In genomic region chr17:74528491-74529199, GRCh38 we compare ENCODE assay signal across 10 cellular contexts. TPM values are rescaled to one million over a fixed set of nuclear protein-coding genes. Genes with fewer than 3 reads are reported as not detected.
A peak's percentile ranks its signal among the peaks of the same experiment; 100 is the strongest.
DNase-seq lines count a peak whose midpoint lies in the region; ATAC-seq and TF ChIP-seq lines count a peak whose summit lies in the region.
"Had no signal": no experiment of that assay in that cellular context is flagged by ENCODE, and none has a peak within 500 bp of the region (broad histone marks: within the 10 kb centered on the region; RNA-seq: fewer than 3 reads in every experiment).

No MANE protein-coding gene starts in this region.

- no peaks in the 10 kb centered on the region for H3K27me3 Mint-ChIP-seq in osteocyte (ENCODE audit: unreplicated experiment)

- H3K9me2 ChIP-seq in OCI-LY7 (ENCODE audit: insufficient read depth, low read length): no peaks in the 10 kb centered on the region

- H3K4me1 Mint-ChIP-seq in osteocyte (ENCODE audit: unreplicated experiment): no peaks in the 10 kb centered on the region

- no peak overlapping the region for H3K4me3 ChIP-seq in OCI-LY7 (ENCODE audit: low read depth, low read length, poor library complexity, severe bottlenecking)
- H3K4me3 ChIP-seq in SJCRH30: no peak overlapping the region
- H3K4me3 ChIP-seq: skin epidermis had no signal

- DNase-seq in OCI-LY7 (ENCODE audit: low spot score) (peak; percentile 55), osteocyte (ENCODE audit: extremely low spot score, unreplicated experiment) (peak; percentile 75), 8988T (no peak), HuH-7.5 (ENCODE audit: low spot score) (no peak), SJCRH30 (no peak), NCI-H1105 treated with DMSO at 0.1 percent for 48 hours (lab: John Stamatoyannopoulos, UW) (no peak)

- no peaks in the 10 kb centered on the region for H3K9me3 ChIP-seq in OCI-LY7 (ENCODE audit: low read length)
- no peaks in the 10 kb centered on the region for H3K9me3 ChIP-seq in SJCRH30 (replicated peaks)

- H3K36me3 Mint-ChIP-seq in osteocyte (ENCODE audit: unreplicated experiment): no peaks in the 10 kb centered on the region

- H3K27me3 ChIP-seq in SJCRH30: peaks cover 16% of the 10 kb centered on the region

- POLR2A ChIA-PET in OCI-LY7 (lab: Charles Lee): interaction anchor here (0.6 kb wide), 1 partner anchor 52 kb away, joined by 3 read pairs; no protein-coding TSS in a partner anchor

- no peaks in the 10 kb centered on the region for H3K79me2 ChIP-seq in OCI-LY7 (ENCODE audit: insufficient read depth, low read depth, low read length)

- H3K27ac ChIP-seq in OCI-LY7 (ENCODE audit: low read depth, low read length, poor library complexity, severe bottlenecking): no peak overlapping the region
- no peak overlapping the region for H3K27ac ChIP-seq in SJCRH30

- no peak overlapping the region for H3K27ac Mint-ChIP-seq in osteocyte (ENCODE audit: unreplicated experiment)

- no peaks in the 10 kb centered on the region for H3K9me3 Mint-ChIP-seq in osteocyte (ENCODE audit: unreplicated experiment)

- no TSS peak for BruUV-seq in OCI-LY7 (replicated peaks; lab: Mats Ljungman, UMichigan)

- no peaks in the 10 kb centered on the region for H3K4me1 ChIP-seq in OCI-LY7 (ENCODE audit: insufficient read depth, low read length, poor library complexity, severe bottlenecking)
- no peaks in the 10 kb centered on the region for H3K4me1 ChIP-seq in SJCRH30

- TF ChIP-seq CTCF in OCI-LY7 (conservative IDR thresholded peaks at IDR 0.05; ENCODE audit: low read length) (no peak), osteocyte (IDR thresholded peaks at IDR 0.05) (no peak)

- CTCF ChIA-PET in OCI-LY7 (lab: Charles Lee; ENCODE audit: unreplicated experiment): no interaction called here

- H2AFZ ChIP-seq in OCI-LY7 (ENCODE audit: low read length): no peak overlapping the region

- intact Hi-C loops in OCI-LY7 (cut with micrococcal nuclease; ENCODE audit: unreplicated experiment): no loop called here

- no peak overlapping the region for H3K4me2 ChIP-seq in OCI-LY7 (ENCODE audit: low read length)

- H3K36me3 ChIP-seq in OCI-LY7 (ENCODE audit: insufficient read depth, low read length) (no peaks in the 10 kb centered on the region), SJCRH30 (no peaks in the 10 kb centered on the region)

- ATAC-seq in GM18867 (IDR thresholded peaks at IDR 0.05; ENCODE audit: unreplicated experiment) (peak; percentile 80), HG02678 (IDR thresholded peaks at IDR 0.05; ENCODE audit: unreplicated experiment) (peak; percentile 76)

- no peaks in the 10 kb centered on the region for H4K20me1 ChIP-seq in OCI-LY7 (ENCODE audit: insufficient read depth, low read length)

- H3K4me3 Mint-ChIP-seq in osteocyte (ENCODE audit: unreplicated experiment): no peak overlapping the region

RNA-seq across cellular contexts. Expression of gene CD300LB, which starts 2.6 kb away (rescaled TPM):
- total RNA-seq in OCI-LY7 (2014; rRNA removed; shearing (Covaris generic)): not detected in 2 replicates
- total RNA-seq in OCI-LY7 (2022) (not detected in 2 replicates), osteocyte (not detected in 2 replicates)
- total RNA-seq in SJCRH30 (2014; rRNA removed; shearing (Covaris generic)): not detected in 2 replicates
- total RNA-seq: H1 had no signal

RNA-seq across cellular contexts. Expression of gene CD300C, which starts 17.3 kb away (rescaled TPM):
- total RNA-seq in OCI-LY7 (2014; rRNA removed; shearing (Covaris generic)): not detected in 2 replicates
- total RNA-seq in OCI-LY7 (2022) (not detected in 2 replicates), osteocyte (not detected in 2 replicates)
- not detected in 2 replicates for total RNA-seq in SJCRH30 (2014; rRNA removed; shearing (Covaris generic))
- total RNA-seq: H1 had no signal

RNA-seq across cellular contexts. Expression of gene CD300H, which starts 38.7 kb away (rescaled TPM):
- total RNA-seq in OCI-LY7 (2014; rRNA removed; shearing (Covaris generic)): not detected in 2 replicates
- total RNA-seq in OCI-LY7 (2022) (not detected in 2 replicates), osteocyte (not detected in 2 replicates)
- not detected in 2 replicates for total RNA-seq in SJCRH30 (2014; rRNA removed; shearing (Covaris generic))
- total RNA-seq: H1 had no signal

Comparison
In these comparisons a context has a peak if more than half of its experiments do, and no peak if none do; other contexts are left out.
1. DNase-seq: peak in OCI-LY7 (single experiment) and osteocyte (single experiment); none in 8988T (single experiment), HuH-7.5 (single experiment), SJCRH30 (0 of 2) and NCI-H1105 treated with DMSO at 0.1 percent for 48 hours (single experiment).